ENCODE assay signal across 8 cellular contexts in genomic region chr1:236451796-236452373, GRCh38. TPM values are rescaled to one million over a fixed set of nuclear protein-coding genes. Genes with fewer than 3 reads are reported as not detected.
DNase-seq lines count a peak whose midpoint lies in the region; ATAC-seq and TF ChIP-seq lines count a peak whose summit lies in the region.

No MANE protein-coding gene starts in this region.

- no peak overlapping the region for H3K4me3 ChIP-seq in OCI-LY3 (ENCODE audit: low read length)
- H3K4me3 ChIP-seq in left lung, result no peak overlapping the region
- H3K4me3 ChIP-seq in gastrocnemius medialis, result no peak overlapping the region
- H3K4me3 ChIP-seq in lower leg skin (ENCODE audit: low read depth, poor library complexity, severe bottlenecking), result no peak overlapping the region

- in situ Hi-C loops in gastrocnemius medialis (cut with MboI; ENCODE audit: low sequenced_read_pairs in 4 of 4), result no loop called here

- H3K9me3 ChIP-seq in OCI-LY3 (ENCODE audit: insufficient read depth, low read length) (no peaks in the 10 kb centered on the region), left lung (no peaks in the 10 kb centered on the region), gastrocnemius medialis (no peaks in the 10 kb centered on the region)

- no peak overlapping the region for H3K27ac Mint-ChIP-seq in activated T-helper 17 cell treated with anti-CD3 and anti-CD28 coated beads, Interleukin-2, amount 50 U/mL, for 72 hours

- H3K27me3 Mint-ChIP-seq in activated T-helper 17 cell treated with anti-CD3 and anti-CD28 coated beads, Interleukin-2, amount 50 U/mL, for 72 hours, result no peaks in the 10 kb centered on the region

- H3K27ac ChIP-seq in OCI-LY3 (ENCODE audit: low read length), result no peak overlapping the region
- no peak overlapping the region for H3K27ac ChIP-seq in left lung
- no peak overlapping the region for H3K27ac ChIP-seq in gastrocnemius medialis

- 80 to 84% methylated on average over 6 of the region's 6 CpGs for whole genome bisulfite sequencing in lower leg skin, 2 donors

- H2AFZ ChIP-seq in OCI-LY3 (ENCODE audit: low read depth, low read length), result no peak overlapping the region

- TF ChIP-seq POLR2A in gastrocnemius medialis (IDR thresholded peaks at IDR 0.05), result no peak
- TF ChIP-seq POLR2A in lower leg skin (IDR thresholded peaks at IDR 0.05), result no peak

- H3K36me3 ChIP-seq in OCI-LY3 (replicated peaks; ENCODE audit: low read depth, low read length), result no peaks in the 10 kb centered on the region
- H3K36me3 ChIP-seq in left lung, result no peaks in the 10 kb centered on the region
- H3K36me3 ChIP-seq in gastrocnemius medialis, result no peaks in the 10 kb centered on the region

- DNase-seq in AG09319 (ENCODE audit: extremely low read depth, low read depth) (no peak), left lung (no peak), head of caudate nucleus (no peak), gastrocnemius medialis (no peak), lower leg skin (ENCODE audit: low spot score in 2 of 2) (no peak)

- no peak overlapping the region for H3K9ac ChIP-seq in OCI-LY3 (ENCODE audit: low read length)

- H3K4me2 ChIP-seq in OCI-LY3 (ENCODE audit: low read length), result no peak overlapping the region

- TF ChIP-seq CTCF in AG09319 (IDR thresholded peaks at IDR 0.05; ENCODE audit: low read depth, low read length), result peak; percentile 38
- TF ChIP-seq CTCF in OCI-LY3 (IDR thresholded peaks at IDR 0.05; ENCODE audit: low read depth, low read length), result peak; percentile 56
- TF ChIP-seq CTCF in left lung (IDR thresholded peaks at IDR 0.05), result peak; percentile 18 to 46
- peak in 1 of 5 experiments; percentile 18 for TF ChIP-seq CTCF in gastrocnemius medialis (IDR thresholded peaks at IDR 0.05 in 4 of 5, conservative IDR thresholded peaks at IDR 0.05 in 1 of 5)
- TF ChIP-seq CTCF in lower leg skin (IDR thresholded peaks at IDR 0.05), result no peak

- peaks cover 5% of the 10 kb centered on the region for H3K36me3 Mint-ChIP-seq in activated T-helper 17 cell treated with anti-CD3 and anti-CD28 coated beads, Interleukin-2, amount 50 U/mL, for 72 hours (ENCODE audit: low read depth)

- H3K9me3 Mint-ChIP-seq in activated T-helper 17 cell treated with anti-CD3 and anti-CD28 coated beads, Interleukin-2, amount 50 U/mL, for 72 hours, result no peaks in the 10 kb centered on the region

- H3K27me3 ChIP-seq in OCI-LY3 (ENCODE audit: low read depth, low read length) (peaks cover 34% of the 10 kb centered on the region), left lung (no peaks in the 10 kb centered on the region), gastrocnemius medialis (no peaks in the 10 kb centered on the region)

- H4K20me1 ChIP-seq in OCI-LY3 (ENCODE audit: insufficient read depth, low read length), result no peaks in the 10 kb centered on the region

- ATAC-seq in GM19438 (IDR thresholded peaks at IDR 0.05; ENCODE audit: low read depth, unreplicated experiment), result peak; percentile 57
- peak; percentile 78 for ATAC-seq in activated T-helper 17 cell treated with anti-CD3 and anti-CD28 coated beads, Interleukin-2, amount 50 U/mL, for 72 hours (replicated peaks)
- peak; percentile 62 for ATAC-seq in left lung
- ATAC-seq in gastrocnemius medialis, result no peak

- intact Hi-C loops in left lung (cut with DNase I) (no loop called here), head of caudate nucleus (cut with DNase I) (no loop called here), gastrocnemius medialis (cut with DNase I; ENCODE audit: low total_unique reads) (no loop called here), lower leg skin (cut with DNase I; ENCODE audit: low total_unique reads) (no loop called here)

- H3K4me1 ChIP-seq in OCI-LY3 (ENCODE audit: low read length), result peaks cover 6% of the 10 kb centered on the region; the same call in 1 of the 2 replicates
- H3K4me1 ChIP-seq in left lung, result no peaks in the 10 kb centered on the region
- no peaks in the 10 kb centered on the region for H3K4me1 ChIP-seq in gastrocnemius medialis

- no peaks in the 10 kb centered on the region for H3K79me2 ChIP-seq in OCI-LY3 (ENCODE audit: low read length)

- peaks cover 7% of the 10 kb centered on the region for H3K4me1 Mint-ChIP-seq in activated T-helper 17 cell treated with anti-CD3 and anti-CD28 coated beads, Interleukin-2, amount 50 U/mL, for 72 hours

- no peak overlapping the region for H3K4me3 Mint-ChIP-seq in activated T-helper 17 cell treated with anti-CD3 and anti-CD28 coated beads, Interleukin-2, amount 50 U/mL, for 72 hours

RNA-seq across cellular contexts. Expression of gene EDARADD, which starts 57.8 kb away (rescaled TPM):
- 1 to 10 TPM in 1 of 2 donors, under 1 TPM in 1; 0.95 to 4.0 TPM for total RNA-seq in activated T-helper 17 cell treated with anti-CD3 and anti-CD28 coated beads, Interleukin-2, amount 50 U/mL, for 72 hours
- total RNA-seq in left lung (under 1 TPM; 0.73 to 0.97 TPM), gastrocnemius medialis (not detected), lower leg skin (1 to 10 TPM; 3.5 to 7.2 (median 4.5) TPM)

Comparison
In these comparisons a context has a peak if more than half of its experiments do, and no peak if none do; other contexts are left out.
1. CTCF ChIP-seq: peak in AG09319 (single experiment), OCI-LY3 (single experiment) and left lung (2 of 2); none in lower leg skin (0 of 3).
2. ATAC-seq: peak in GM19438 (single experiment), activated T-helper 17 cell treated with anti-CD3 and anti-CD28 coated beads, Interleukin-2, amount 50 U/mL, for 72 hours (single experiment) and left lung (single experiment); none in gastrocnemius medialis (0 of 2).